ENCODE assay signal across 1 cellular context in genomic region chr17:72632026-72632684, GRCh38.
TF ChIP-seq lines count a peak whose summit lies in the region.

No MANE protein-coding gene starts in this region.

TF ChIP-seq in HepG2, 621 proteins besides CTCF, POLR2A, EP300 and RAD21 (continued from another document and continues in another):
- TF ChIP-seq ZNF142 (CRISPR knock-in tag; IDR thresholded peaks at IDR 0.05) (peak; percentile 95), ZNF772 (CRISPR knock-in tag; IDR thresholded peaks at IDR 0.05) (peak; percentile 97), ZNF792 (CRISPR knock-in tag; IDR thresholded peaks at IDR 0.05) (peak; percentile 94), PHF5A (CRISPR knock-in tag; IDR thresholded peaks at IDR 0.05; ENCODE audit: low read depth, unreplicated experiment) (peak; percentile 90), ZC3H4 (CRISPR knock-in tag; IDR thresholded peaks at IDR 0.05; ENCODE audit: borderline replicate concordance) (peak; percentile 6; the same call in 1 of the 2 replicates), HNF1B (CRISPR knock-in tag; IDR thresholded peaks at IDR 0.05) (peak; percentile 96), TFE3 (CRISPR knock-in tag; IDR thresholded peaks at IDR 0.05) (peak; percentile 100), FOXA3 (CRISPR knock-in tag; IDR thresholded peaks at IDR 0.05) (peak; percentile 99), REXO4 (CRISPR knock-in tag; IDR thresholded peaks at IDR 0.05; ENCODE audit: borderline replicate concordance) (no peak), RERE (CRISPR knock-in tag; IDR thresholded peaks at IDR 0.05; ENCODE audit: low read depth) (peak; percentile 93), ZNF790 (CRISPR knock-in tag; IDR thresholded peaks at IDR 0.05; ENCODE audit: borderline replicate concordance) (no peak), EHMT2 (IDR thresholded peaks at IDR 0.05; ENCODE audit: borderline replicate concordance, low read depth, low read length) (no peak; the same call in 1 of the 2 replicates), ZSCAN9 (CRISPR knock-in tag; IDR thresholded peaks at IDR 0.05; ENCODE audit: borderline replicate concordance) (peak; percentile 97), GABPA (IDR thresholded peaks at IDR 0.05; ENCODE audit: low read depth, low read length) (no peak), GABPA (CRISPR knock-in tag; IDR thresholded peaks at IDR 0.05; ENCODE audit: low read depth) (peak; percentile 73), KDM1A (CRISPR knock-in tag; IDR thresholded peaks at IDR 0.05) (peak; percentile 94), HDAC2 (CRISPR knock-in tag; IDR thresholded peaks at IDR 0.05) (peak; percentile 100), PPARG (CRISPR knock-in tag; conservative IDR thresholded peaks at IDR 0.05) (peak; percentile 96), ZSCAN20 (CRISPR knock-in tag; IDR thresholded peaks at IDR 0.05; ENCODE audit: borderline replicate concordance) (no peak), ZNF10 (CRISPR knock-in tag; IDR thresholded peaks at IDR 0.05; ENCODE audit: borderline replicate concordance, low read depth) (no peak), ZNF317 (CRISPR knock-in tag; IDR thresholded peaks at IDR 0.05) (no peak), ZNF83 (CRISPR knock-in tag; IDR thresholded peaks at IDR 0.05; ENCODE audit: borderline replicate concordance) (no peak), ZSCAN31 (CRISPR knock-in tag; IDR thresholded peaks at IDR 0.05; ENCODE audit: low read depth) (no peak), YEATS2 (CRISPR knock-in tag; IDR thresholded peaks at IDR 0.05; ENCODE audit: borderline replicate concordance) (peak; percentile 88; the same call in 1 of the 2 replicates), WIZ (CRISPR knock-in tag; IDR thresholded peaks at IDR 0.05) (no peak), KLF16 (CRISPR knock-in tag; IDR thresholded peaks at IDR 0.05) (peak in 1 of 2 experiments; percentile 99; a peak in 2 of 4 replicates), RFX1 (IDR thresholded peaks at IDR 0.05) (no peak), SCMH1 (CRISPR knock-in tag; IDR thresholded peaks at IDR 0.05; ENCODE audit: borderline replicate concordance) (no peak)
- TF ChIP-seq, protein P1, sequence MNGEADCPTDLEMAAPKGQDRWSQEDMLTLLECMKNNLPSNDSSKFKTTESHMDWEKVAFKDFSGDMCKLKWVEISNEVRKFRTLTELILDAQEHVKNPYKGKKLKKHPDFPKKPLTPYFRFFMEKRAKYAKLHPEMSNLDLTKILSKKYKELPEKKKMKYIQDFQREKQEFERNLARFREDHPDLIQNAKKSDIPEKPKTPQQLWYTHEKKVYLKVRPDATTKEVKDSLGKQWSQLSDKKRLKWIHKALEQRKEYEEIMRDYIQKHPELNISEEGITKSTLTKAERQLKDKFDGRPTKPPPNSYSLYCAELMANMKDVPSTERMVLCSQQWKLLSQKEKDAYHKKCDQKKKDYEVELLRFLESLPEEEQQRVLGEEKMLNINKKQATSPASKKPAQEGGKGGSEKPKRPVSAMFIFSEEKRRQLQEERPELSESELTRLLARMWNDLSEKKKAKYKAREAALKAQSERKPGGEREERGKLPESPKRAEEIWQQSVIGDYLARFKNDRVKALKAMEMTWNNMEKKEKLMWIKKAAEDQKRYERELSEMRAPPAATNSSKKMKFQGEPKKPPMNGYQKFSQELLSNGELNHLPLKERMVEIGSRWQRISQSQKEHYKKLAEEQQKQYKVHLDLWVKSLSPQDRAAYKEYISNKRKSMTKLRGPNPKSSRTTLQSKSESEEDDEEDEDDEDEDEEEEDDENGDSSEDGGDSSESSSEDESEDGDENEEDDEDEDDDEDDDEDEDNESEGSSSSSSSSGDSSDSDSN (CRISPR knock-in tag; IDR thresholded peaks at IDR 0.05), result peak; percentile 58
- TF ChIP-seq, protein P2, sequence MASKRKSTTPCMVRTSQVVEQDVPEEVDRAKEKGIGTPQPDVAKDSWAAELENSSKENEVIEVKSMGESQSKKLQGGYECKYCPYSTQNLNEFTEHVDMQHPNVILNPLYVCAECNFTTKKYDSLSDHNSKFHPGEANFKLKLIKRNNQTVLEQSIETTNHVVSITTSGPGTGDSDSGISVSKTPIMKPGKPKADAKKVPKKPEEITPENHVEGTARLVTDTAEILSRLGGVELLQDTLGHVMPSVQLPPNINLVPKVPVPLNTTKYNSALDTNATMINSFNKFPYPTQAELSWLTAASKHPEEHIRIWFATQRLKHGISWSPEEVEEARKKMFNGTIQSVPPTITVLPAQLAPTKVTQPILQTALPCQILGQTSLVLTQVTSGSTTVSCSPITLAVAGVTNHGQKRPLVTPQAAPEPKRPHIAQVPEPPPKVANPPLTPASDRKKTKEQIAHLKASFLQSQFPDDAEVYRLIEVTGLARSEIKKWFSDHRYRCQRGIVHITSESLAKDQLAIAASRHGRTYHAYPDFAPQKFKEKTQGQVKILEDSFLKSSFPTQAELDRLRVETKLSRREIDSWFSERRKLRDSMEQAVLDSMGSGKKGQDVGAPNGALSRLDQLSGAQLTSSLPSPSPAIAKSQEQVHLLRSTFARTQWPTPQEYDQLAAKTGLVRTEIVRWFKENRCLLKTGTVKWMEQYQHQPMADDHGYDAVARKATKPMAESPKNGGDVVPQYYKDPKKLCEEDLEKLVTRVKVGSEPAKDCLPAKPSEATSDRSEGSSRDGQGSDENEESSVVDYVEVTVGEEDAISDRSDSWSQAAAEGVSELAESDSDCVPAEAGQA (IDR thresholded peaks at IDR 0.05; ENCODE audit: low read depth), result peak; percentile 75; the same call in 1 of the 2 replicates
- TF ChIP-seq, protein P2 (CRISPR knock-in tag; IDR thresholded peaks at IDR 0.05; ENCODE audit: borderline replicate concordance), result no peak
- TF ChIP-seq, protein P3, sequence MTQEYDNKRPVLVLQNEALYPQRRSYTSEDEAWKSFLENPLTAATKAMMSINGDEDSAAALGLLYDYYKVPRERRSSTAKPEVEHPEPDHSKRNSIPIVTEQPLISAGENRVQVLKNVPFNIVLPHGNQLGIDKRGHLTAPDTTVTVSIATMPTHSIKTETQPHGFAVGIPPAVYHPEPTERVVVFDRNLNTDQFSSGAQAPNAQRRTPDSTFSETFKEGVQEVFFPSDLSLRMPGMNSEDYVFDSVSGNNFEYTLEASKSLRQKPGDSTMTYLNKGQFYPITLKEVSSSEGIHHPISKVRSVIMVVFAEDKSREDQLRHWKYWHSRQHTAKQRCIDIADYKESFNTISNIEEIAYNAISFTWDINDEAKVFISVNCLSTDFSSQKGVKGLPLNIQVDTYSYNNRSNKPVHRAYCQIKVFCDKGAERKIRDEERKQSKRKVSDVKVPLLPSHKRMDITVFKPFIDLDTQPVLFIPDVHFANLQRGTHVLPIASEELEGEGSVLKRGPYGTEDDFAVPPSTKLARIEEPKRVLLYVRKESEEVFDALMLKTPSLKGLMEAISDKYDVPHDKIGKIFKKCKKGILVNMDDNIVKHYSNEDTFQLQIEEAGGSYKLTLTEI (CRISPR knock-in tag; conservative IDR thresholded peaks at IDR 0.05), result no peak
